In the genomic region with DNA sequence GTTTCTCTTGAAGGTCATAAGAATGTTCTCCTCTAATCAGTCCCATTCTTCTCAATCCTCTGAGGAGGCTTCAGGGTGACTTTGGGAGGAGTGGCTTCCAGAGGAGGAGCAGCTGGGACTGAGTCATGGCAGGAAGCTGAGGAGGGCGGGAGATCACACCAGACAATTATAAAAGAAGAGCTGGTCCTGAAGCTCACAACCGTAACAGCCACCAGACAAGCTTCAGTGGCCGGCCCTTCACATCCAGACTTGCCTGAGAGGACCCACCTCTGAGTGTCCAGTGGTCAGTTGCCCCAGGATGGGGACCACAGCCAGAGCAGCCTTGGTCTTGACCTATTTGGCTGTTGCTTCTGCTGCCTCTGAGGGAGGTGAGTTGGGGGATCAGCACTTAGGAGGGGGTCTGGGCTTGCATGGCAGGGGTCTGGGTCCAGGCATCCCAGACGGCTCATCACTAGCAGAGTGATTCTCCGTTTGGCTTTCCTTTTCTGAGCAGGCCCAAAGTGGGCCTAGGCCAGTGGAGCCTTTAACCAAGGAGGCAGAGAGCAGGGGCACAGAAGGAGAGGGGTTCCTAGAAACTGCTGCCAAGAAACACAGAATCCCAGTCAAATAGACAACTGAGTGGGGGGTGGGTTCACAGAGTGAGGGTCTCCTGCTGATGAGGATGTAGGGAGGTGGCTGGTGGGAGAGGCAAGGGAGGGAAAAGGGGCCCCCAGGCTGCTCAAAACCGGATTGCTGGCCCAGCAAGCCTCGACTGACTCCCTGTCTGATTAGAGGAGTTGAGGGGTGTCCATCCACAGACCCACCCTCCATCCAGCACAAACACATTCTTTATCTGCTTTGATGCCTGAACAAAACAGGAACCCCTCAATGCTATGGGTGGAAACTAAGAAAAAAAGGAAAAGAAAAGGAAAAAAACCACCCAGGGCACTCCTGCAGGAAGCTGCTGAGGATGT, we compare ENCODE assay signal across 8 cellular contexts. TPM values are rescaled to one million over a fixed set of nuclear protein-coding genes. Genes with fewer than 3 reads are reported as not detected.
A peak's percentile ranks its signal among the peaks of the same experiment; 100 is the strongest.
DNase-seq lines count a peak whose midpoint lies in the region; ATAC-seq and TF ChIP-seq lines count a peak whose summit lies in the region.

A gene (plus strand): TSS at position 198 of the 953 bp plus-strand sequence. CDS start 101 bp downstream, at position 299.

- no peaks in the 10 kb centered on the region for H3K4me1 ChIP-seq in CD8-positive, alpha-beta memory T cell (ENCODE audit: insufficient read depth, low read length)
- H3K4me1 ChIP-seq in colonic mucosa (peaks cover 7% of the 10 kb centered on the region), mucosa of descending colon (ENCODE audit: low read depth) (no peaks in the 10 kb centered on the region)

- intact Hi-C loops in colonic mucosa (cut with DNase I), result no loop called here
- intact Hi-C loops in mucosa of descending colon (cut with DNase I, micrococcal nuclease), result no loop called here

- POLR2A ChIA-PET in CD8-positive, alpha-beta memory T cell (lab: Charles Lee), result no interaction called here

- ATAC-seq in mucosa of descending colon (peak; percentile 94), HG03354 (IDR thresholded peaks at IDR 0.05; ENCODE audit: poor library complexity, severe bottlenecking, unreplicated experiment) (no peak), HG02884 (IDR thresholded peaks at IDR 0.05; ENCODE audit: unreplicated experiment) (no peak)

- peak within 1 kb of the TSS; percentile 58 to 72 for H3K9ac ChIP-seq in colonic mucosa (ENCODE audit: low read depth in 2 of 2, low read length in 2 of 2)

- peaks cover 7 to 42% (median 14%) of the 10 kb centered on the region in 3 donors for H3K36me3 Mint-ChIP-seq in CD8-positive, alpha-beta memory T cell

- no peak for DNase-seq in CD8-positive, alpha-beta memory T cell
- DNase-seq in NCI-H226, result peak; percentile 55
- DNase-seq in colonic mucosa, result peak; percentile 56
- DNase-seq in mucosa of descending colon, result peak in 1 of 3 donors; percentile 55
- no peak for DNase-seq in GM13976 (ENCODE audit: low spot score)
- DNase-seq in DMS79 treated with DMSO at 0.1 percent for 48 hours (lab: John Stamatoyannopoulos, UW), result no peak

- H3K9me3 ChIP-seq in CD8-positive, alpha-beta memory T cell (ENCODE audit: low read length), result no peaks in the 10 kb centered on the region
- H3K9me3 ChIP-seq in colonic mucosa (no peaks in the 10 kb centered on the region), mucosa of descending colon (no peaks in the 10 kb centered on the region)

- H3K27ac Mint-ChIP-seq in CD8-positive, alpha-beta memory T cell, result peak within 1 kb of the TSS in 3 of 8 donors; percentile 26 to 70 (median 27)

- H3K27me3 Mint-ChIP-seq in CD8-positive, alpha-beta memory T cell, result peaks cover 0 to 2% of the 10 kb centered on the region in 2 donors

- CTCF ChIA-PET in CD8-positive, alpha-beta memory T cell (lab: Charles Lee), result interaction anchor here (1.6 kb wide), 1 partner anchor 24 kb away, joined by 3 read pairs; no protein-coding TSS in a partner anchor

- TF ChIP-seq CTCF in colonic mucosa (IDR thresholded peaks at IDR 0.05) (no peak), mucosa of descending colon (IDR thresholded peaks at IDR 0.05) (no peak), GM13976 (IDR thresholded peaks at IDR 0.05; ENCODE audit: borderline replicate concordance, control extremely low read depth, extremely low read depth, insufficient read depth, missing control alignments) (no peak)

- H3K4me3 Mint-ChIP-seq in CD8-positive, alpha-beta memory T cell, result no peak within 1 kb of the TSS

- no peaks in the 10 kb centered on the region for H3K27me3 ChIP-seq in CD8-positive, alpha-beta memory T cell (ENCODE audit: insufficient read depth, low read length, poor library complexity, severe bottlenecking)
- no peaks in the 10 kb centered on the region for H3K27me3 ChIP-seq in colonic mucosa

- no peak within 1 kb of the TSS for H3K4me3 ChIP-seq in CD8-positive, alpha-beta memory T cell (ENCODE audit: low read length)
- H3K4me3 ChIP-seq in colonic mucosa, result peak within 1 kb of the TSS; percentile 3
- no peak within 1 kb of the TSS for H3K4me3 ChIP-seq in mucosa of descending colon

- H3K4me1 Mint-ChIP-seq in CD8-positive, alpha-beta memory T cell, result peaks cover 5 to 6% (median 6%) of the 10 kb centered on the region in 3 donors

- H3K36me3 ChIP-seq in CD8-positive, alpha-beta memory T cell (ENCODE audit: insufficient read depth, low read length), result peaks cover 11% of the 10 kb centered on the region
- no peaks in the 10 kb centered on the region for H3K36me3 ChIP-seq in colonic mucosa
- H3K36me3 ChIP-seq in mucosa of descending colon (ENCODE audit: low read depth), result no peaks in the 10 kb centered on the region

- no peaks in the 10 kb centered on the region for H3K9me3 Mint-ChIP-seq in CD8-positive, alpha-beta memory T cell

- in situ Hi-C loops in GM13976 (cut with MboI; ENCODE audit: low sequenced_read_pairs, unreplicated experiment), result no loop called here

- peak within 1 kb of the TSS; percentile 47 for H3K27ac ChIP-seq in CD8-positive, alpha-beta memory T cell (ENCODE audit: low read depth, low read length)
- H3K27ac ChIP-seq in colonic mucosa, result peak within 1 kb of the TSS; percentile 65

RNA-seq across cellular contexts. Expression of the gene that starts here (rescaled TPM):
- 1 to 10 TPM; 1.3 to 1.5 TPM for total RNA-seq in CD8-positive, alpha-beta memory T cell
- polyA plus RNA-seq in CD8-positive, alpha-beta memory T cell, result 0.09 TPM
- total RNA-seq in colonic mucosa (10 to 100 TPM in 1 of 2 donors, 1 to 10 TPM in 1; 6.3 to 10.5 TPM), mucosa of descending colon (10 to 100 TPM in 1 of 3 donors, 1 to 10 TPM in 2; 3.4 to 11.0 (median 8.8) TPM)

Comparison
In these comparisons a context has a peak if more than half of its experiments do, and no peak if none do; other contexts are left out.
1. DNase-seq: peak in NCI-H226 (single experiment) and colonic mucosa (single experiment); none in CD8-positive, alpha-beta memory T cell (0 of 5), GM13976 (single experiment) and DMS79 treated with DMSO at 0.1 percent for 48 hours (single experiment).